8 cellular contexts compared by ENCODE assay signal in the genomic region with DNA sequence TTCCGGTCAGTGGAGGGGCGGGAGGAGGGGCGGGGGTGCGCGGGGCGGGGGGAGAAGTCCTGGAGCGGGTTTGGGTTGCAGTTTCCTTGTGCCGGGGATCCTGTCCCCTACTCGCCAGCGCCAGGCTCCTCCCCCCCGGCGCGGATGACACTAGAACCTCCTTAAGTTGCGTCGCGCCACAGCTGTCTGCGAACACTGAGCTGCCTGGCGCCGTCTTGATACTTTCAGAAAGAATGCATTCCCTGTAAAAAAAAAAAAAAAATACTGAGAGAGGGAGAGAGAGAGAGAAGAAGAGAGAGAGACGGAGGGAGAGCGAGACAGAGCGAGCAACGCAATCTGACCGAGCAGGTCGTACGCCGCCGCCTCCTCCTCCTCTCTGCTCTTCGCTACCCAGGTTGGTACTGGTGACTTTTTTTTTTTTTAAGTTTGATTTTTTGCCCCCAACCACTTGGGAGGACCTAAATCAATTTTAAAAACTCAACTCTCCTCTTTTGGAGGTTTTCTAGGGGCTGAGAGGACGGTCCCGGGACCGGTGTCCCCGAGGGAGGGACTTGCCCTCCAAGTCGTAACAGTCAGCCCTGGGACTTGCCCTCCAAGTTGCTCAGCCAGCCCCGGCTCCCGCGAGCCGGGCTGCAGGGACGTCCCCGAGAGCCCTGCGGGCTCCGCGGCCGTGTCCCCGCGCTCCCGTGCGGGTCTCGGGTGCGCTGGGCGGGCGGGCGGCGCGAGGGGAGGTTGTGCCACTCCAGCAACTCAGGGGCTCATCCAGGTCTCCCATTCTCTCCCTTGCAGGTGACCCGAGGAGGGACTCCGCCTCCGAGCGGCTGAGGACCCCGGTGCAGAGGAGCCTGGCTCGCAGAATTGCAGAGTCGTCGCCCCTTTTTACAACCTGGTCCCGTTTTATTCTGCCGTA. TPM values are rescaled to one million over a fixed set of nuclear protein-coding genes. Genes with fewer than 3 reads are reported as not detected.
DNase-seq lines count a peak whose midpoint lies in the region; ATAC-seq and TF ChIP-seq lines count a peak whose summit lies in the region.

Gene GATA3, plus strand, starts transcription at position 191 of the 910 bp plus-strand sequence. CDS start 968 bp downstream, outside the sequence.

- DNase-seq in BJ (ENCODE audit: low read depth) (no peak), GM20000 (ENCODE audit: low spot score) (peak; percentile 90), HuH-7.5 (ENCODE audit: low spot score) (peak; percentile 84), erythroblast (lab: John Stamatoyannopoulos, UW) (peak; percentile 45 to 52), neural crest cell (ENCODE audit: low read depth, low spot score) (no peak), upper lobe of right lung (peak; percentile 77), NCI-H128 (lab: John Stamatoyannopoulos, UW; ENCODE audit: unreplicated experiment) (no peak)

- intact Hi-C loops in upper lobe of right lung (cut with DNase I), result no loop called here

- no peaks in the 10 kb centered on the region for H3K9me3 ChIP-seq in upper lobe of right lung

- H3K27me3 Mint-ChIP-seq in neural crest cell (ENCODE audit: low read depth), result peaks cover 95% of the 10 kb centered on the region

- TF ChIP-seq CTCF in BJ (IDR thresholded peaks at IDR 0.05; ENCODE audit: insufficient read depth, low read depth, low read length) (no peak), GM20000 (IDR thresholded peaks at IDR 0.05; ENCODE audit: extremely low read depth, missing control alignments) (no peak), neural crest cell (conservative IDR thresholded peaks at IDR 0.05) (no peak), upper lobe of right lung (IDR thresholded peaks at IDR 0.05) (no peak)

- H3K4me1 Mint-ChIP-seq in neural crest cell, result peaks cover 17% of the 10 kb centered on the region

- H3K27ac ChIP-seq in upper lobe of right lung, result peak within 1 kb of the TSS; percentile 65

- H3K9me3 Mint-ChIP-seq in neural crest cell, result no peaks in the 10 kb centered on the region

- H3K36me3 ChIP-seq in BJ (ENCODE audit: control insufficient read depth, insufficient read depth, low read length), result no peaks in the 10 kb centered on the region
- no peaks in the 10 kb centered on the region for H3K36me3 ChIP-seq in upper lobe of right lung

- H3K36me3 Mint-ChIP-seq in neural crest cell (ENCODE audit: low read depth), result peaks cover 2% of the 10 kb centered on the region

- H3K27me3 ChIP-seq in BJ (ENCODE audit: control insufficient read depth, insufficient read depth, low read length), result peaks cover 33% of the 10 kb centered on the region
- peaks cover 81% of the 10 kb centered on the region for H3K27me3 ChIP-seq in upper lobe of right lung

- H3K4me3 ChIP-seq in BJ (ENCODE audit: low read depth, low read length) (peak within 1 kb of the TSS; percentile 52), upper lobe of right lung (peak within 1 kb of the TSS; percentile 55)

- POLR2A ChIA-PET in BJ (lab: Charles Lee), result no interaction called here
- POLR2A ChIA-PET in activated CD8-positive, alpha-beta memory T cell treated with anti-CD3 and anti-CD28 coated beads for 36 hours (lab: Charles Lee), result interaction anchor here (0.6 to 1.7 kb wide), 8 partner anchors 75 to 402 kb away, joined by 3 to 7 read pairs (median 4); no protein-coding TSS in a partner anchor

- no peak for TF ChIP-seq POLR2A in erythroblast (IDR thresholded peaks at IDR 0.05; ENCODE audit: low read length)

- peak within 1 kb of the TSS; percentile 87 for H3K4me3 Mint-ChIP-seq in neural crest cell

- H3K27ac Mint-ChIP-seq in neural crest cell (ENCODE audit: unreplicated experiment), result no peak within 1 kb of the TSS

- CTCF ChIA-PET in BJ (lab: Yijun Ruan, JAX), result no interaction called here
- CTCF ChIA-PET in activated CD8-positive, alpha-beta memory T cell treated with anti-CD3 and anti-CD28 coated beads for 36 hours (lab: Charles Lee), result interaction anchor here (0.6 kb wide), 2 partner anchors 12 to 1240 kb away, joined by 3 to 4 read pairs; no protein-coding TSS in a partner anchor

- peaks cover 40% of the 10 kb centered on the region for H3K4me1 ChIP-seq in upper lobe of right lung

- peak; percentile 48 for ATAC-seq in upper lobe of right lung

RNA-seq across cellular contexts. Expression of gene GATA3, which starts in this region (rescaled TPM):
- polyA plus RNA-seq in BJ (2011; rRNA removed), result 0.06 and 0.09 TPM in 2 replicates
- 0.05 TPM in 1 of 2 replicates, not detected in the other for polyA minus RNA-seq in BJ (2011; rRNA and poly(A)+ RNA removed)
- 10 to 100 TPM; 31.1 to 32.9 TPM for total RNA-seq in activated CD8-positive, alpha-beta memory T cell treated with anti-CD3 and anti-CD28 coated beads for 36 hours
- total RNA-seq in neural crest cell (0.35 and 0.39 TPM in 2 replicates), upper lobe of right lung (3.2 TPM)

Comparison
In these comparisons a context has a peak if more than half of its experiments do, and no peak if none do; other contexts are left out.
1. DNase-seq: peak in GM20000 (single experiment), HuH-7.5 (single experiment), erythroblast (2 of 2) and upper lobe of right lung (single experiment); none in BJ (single experiment), neural crest cell (single experiment) and NCI-H128 (single experiment).